Comparison of ENCODE assay signal across 13 cellular contexts in genomic region chr4:5785806-5786680, GRCh38.
DNase-seq lines count a peak whose midpoint lies in the region; ATAC-seq, FAIRE-seq and TF ChIP-seq lines count a peak whose summit lies in the region.
"Had no signal": no experiment of that assay in that cellular context is flagged by ENCODE, and none has a peak within 500 bp of the region (broad histone marks: within the 10 kb centered on the region; RNA-seq: fewer than 3 reads in every experiment).

No MANE protein-coding gene starts in this region.

- no peak overlapping the region for H2AFZ ChIP-seq in GM23248
- H2AFZ ChIP-seq in astrocyte (ENCODE audit: low read depth, low read length), result no peak overlapping the region

- no peaks in the 10 kb centered on the region for H4K20me1 ChIP-seq in GM23248 (ENCODE audit: insufficient read depth)
- peaks cover 47% of the 10 kb centered on the region for H4K20me1 ChIP-seq in astrocyte (ENCODE audit: insufficient read depth, low read length)

- H3K27ac Mint-ChIP-seq in astrocyte (ENCODE audit: unreplicated experiment) (no peak overlapping the region), glutamatergic neuron (ENCODE audit: unreplicated experiment) (peak overlapping the region; percentile 89)

- no peaks in the 10 kb centered on the region for H3K9me2 ChIP-seq in GM23248 (ENCODE audit: insufficient read depth)

- TF ChIP-seq CTCF in astrocyte (IDR thresholded peaks at IDR 0.05; ENCODE audit: insufficient read depth, low read depth, low read length) (no peak), glutamatergic neuron (IDR thresholded peaks at IDR 0.05; ENCODE audit: partially characterized antibody, unreplicated experiment) (no peak)

- H3K36me3 ChIP-seq in GM23248 (ENCODE audit: low read depth) (peaks cover 5% of the 10 kb centered on the region; the same call in 1 of the 2 replicates), astrocyte (ENCODE audit: insufficient read depth, low read length) (peaks cover 30% of the 10 kb centered on the region), skeletal muscle satellite cell (ENCODE audit: insufficient read depth, low read length) (peaks cover 81% of the 10 kb centered on the region)

- ATAC-seq in HG03108 (IDR thresholded peaks at IDR 0.05; ENCODE audit: unreplicated experiment), result no peak

- H3K27ac ChIP-seq in GM23248 (peak overlapping the region; percentile 51), astrocyte (ENCODE audit: low read depth, low read length) (peak overlapping the region; percentile 45)
- H3K27ac ChIP-seq: dorsolateral prefrontal cortex, upper lobe of left lung had no signal

- WGBS in GM23248 (ENCODE audit: low coverage in 1 of 2, low lambda C conversion rate in 2 of 2, missing lambda C conversion rate in 2 of 2), 2 experiments, result 77 to 80% methylated on average over 9 of the region's 9 CpGs

- DNase-seq in GM23248 (peak; percentile 66), astrocyte (ENCODE audit: low read depth) (peak; percentile 79), glutamatergic neuron (no peak), G401 (ENCODE audit: low spot score) (no peak), NCI-H524 treated with DMSO at 0.1 percent for 48 hours (lab: John Stamatoyannopoulos, UW) (no peak), NCI-H2196 treated with DMSO at 0.1 percent for 48 hours (lab: John Stamatoyannopoulos, UW; ENCODE audit: unreplicated experiment) (no peak)
- DNase-seq: activated effector memory CD4-positive, alpha-beta T cell treated with anti-CD3 and anti-CD28 coated beads, Interleukin-2, amount 50 U/mL, for 16 hours; NCI-H446; small intestine; upper lobe of left lung had no signal

- in situ Hi-C loops in GM23248 (cut with MboI) (no loop called here), G401 (cut with HindIII; ENCODE audit: low sequenced_read_pairs) (no loop called here)

- H3K4me1 Mint-ChIP-seq in astrocyte (ENCODE audit: low read depth, unreplicated experiment) (no peaks in the 10 kb centered on the region), glutamatergic neuron (ENCODE audit: low read depth, unreplicated experiment) (peaks cover 20% of the 10 kb centered on the region)

- FAIRE-seq in astrocyte (lab: Jason Lieb, UNC), result no peak
- FAIRE-seq: small intestine had no signal

- H3K4me3 ChIP-seq in GM23248 (no peak overlapping the region), astrocyte (ENCODE audit: insufficient read depth, low read depth, low read length) (no peak overlapping the region), skeletal muscle satellite cell (ENCODE audit: low read length) (no peak overlapping the region)
- H3K4me3 ChIP-seq: dorsolateral prefrontal cortex, upper lobe of left lung had no signal

- H3K9me3 Mint-ChIP-seq in astrocyte (ENCODE audit: unreplicated experiment) (peaks cover 3% of the 10 kb centered on the region), glutamatergic neuron (ENCODE audit: unreplicated experiment) (peaks cover 5% of the 10 kb centered on the region)

- no peak overlapping the region for H3K4me3 Mint-ChIP-seq in astrocyte (ENCODE audit: unreplicated experiment)
- H3K4me3 Mint-ChIP-seq in glutamatergic neuron (ENCODE audit: unreplicated experiment), result no peak overlapping the region

- H3K4me2 ChIP-seq in GM23248 (ENCODE audit: unreplicated experiment), result no peak overlapping the region
- H3K4me2 ChIP-seq in astrocyte (ENCODE audit: low read length), result no peak overlapping the region
- H3K4me2 ChIP-seq in skeletal muscle satellite cell (ENCODE audit: low read length), result no peak overlapping the region

- no peaks in the 10 kb centered on the region for H3K27me3 Mint-ChIP-seq in astrocyte (ENCODE audit: low read depth, unreplicated experiment)
- H3K27me3 Mint-ChIP-seq in glutamatergic neuron (ENCODE audit: unreplicated experiment), result peaks cover 9% of the 10 kb centered on the region

- H3K27me3 ChIP-seq in GM23248 (replicated peaks; ENCODE audit: insufficient read depth) (no peaks in the 10 kb centered on the region), astrocyte (ENCODE audit: insufficient read depth, low read length) (no peaks in the 10 kb centered on the region), skeletal muscle satellite cell (ENCODE audit: control insufficient read depth, insufficient read depth, low read length) (no peaks in the 10 kb centered on the region)
- H3K27me3 ChIP-seq: dorsolateral prefrontal cortex, upper lobe of left lung had no signal

- H3K9ac ChIP-seq in GM23248, result 0 out of 2 replicates have a peak overlapping the region, but pooled peaks have one; percentile 7
- peak overlapping the region; percentile 11 for H3K9ac ChIP-seq in astrocyte (ENCODE audit: low read length)
- peak overlapping the region; percentile 44 for H3K9ac ChIP-seq in skeletal muscle satellite cell (ENCODE audit: low read depth, low read length)

- H3F3A ChIP-seq in GM23248 (ENCODE audit: insufficient read depth), result peaks cover 16% of the 10 kb centered on the region

- H3K79me2 ChIP-seq in GM23248 (ENCODE audit: insufficient read depth) (0 out of 2 replicates have a peak, but pooled peaks cover 2% of the 10 kb centered on the region), astrocyte (ENCODE audit: insufficient read depth, low read length) (peaks cover 4% of the 10 kb centered on the region)

- H3K9me3 ChIP-seq in GM23248 (ENCODE audit: low read depth), result no peaks in the 10 kb centered on the region
- no peaks in the 10 kb centered on the region for H3K9me3 ChIP-seq in astrocyte (ENCODE audit: insufficient read depth, low read depth, low read length)
- H3K9me3 ChIP-seq in skeletal muscle satellite cell (replicated peaks; ENCODE audit: low read length), result no peaks in the 10 kb centered on the region
- H3K9me3 ChIP-seq: upper lobe of left lung had no signal

- H3K36me3 Mint-ChIP-seq in astrocyte (ENCODE audit: low read depth, unreplicated experiment) (peaks cover 31% of the 10 kb centered on the region), glutamatergic neuron (ENCODE audit: unreplicated experiment) (peaks cover 29% of the 10 kb centered on the region)

- H3K4me1 ChIP-seq in GM23248 (ENCODE audit: insufficient read depth), result peaks cover 6% of the 10 kb centered on the region; the same call in 1 of the 2 replicates
- H3K4me1 ChIP-seq in astrocyte (ENCODE audit: insufficient read depth, low read length), result peaks cover 11% of the 10 kb centered on the region
- H3K4me1 ChIP-seq in skeletal muscle satellite cell (ENCODE audit: control insufficient read depth, insufficient read depth, low read length), result peaks cover 13% of the 10 kb centered on the region
- H3K4me1 ChIP-seq: upper lobe of left lung had no signal

Comparison
In these comparisons a context has a peak if more than half of its experiments do, and no peak if none do; other contexts are left out.
1. DNase-seq: peak in GM23248 (single experiment) and astrocyte (single experiment); none in glutamatergic neuron (single experiment), G401 (single experiment), NCI-H524 treated with DMSO at 0.1 percent for 48 hours (single experiment) and NCI-H2196 treated with DMSO at 0.1 percent for 48 hours (single experiment).
2. Peak in every context shown above with its lines, with median percentiles within 50 percentile points of each other: H3K9ac ChIP-seq.